7 cellular contexts compared by ENCODE assay signal in the genomic region with DNA sequence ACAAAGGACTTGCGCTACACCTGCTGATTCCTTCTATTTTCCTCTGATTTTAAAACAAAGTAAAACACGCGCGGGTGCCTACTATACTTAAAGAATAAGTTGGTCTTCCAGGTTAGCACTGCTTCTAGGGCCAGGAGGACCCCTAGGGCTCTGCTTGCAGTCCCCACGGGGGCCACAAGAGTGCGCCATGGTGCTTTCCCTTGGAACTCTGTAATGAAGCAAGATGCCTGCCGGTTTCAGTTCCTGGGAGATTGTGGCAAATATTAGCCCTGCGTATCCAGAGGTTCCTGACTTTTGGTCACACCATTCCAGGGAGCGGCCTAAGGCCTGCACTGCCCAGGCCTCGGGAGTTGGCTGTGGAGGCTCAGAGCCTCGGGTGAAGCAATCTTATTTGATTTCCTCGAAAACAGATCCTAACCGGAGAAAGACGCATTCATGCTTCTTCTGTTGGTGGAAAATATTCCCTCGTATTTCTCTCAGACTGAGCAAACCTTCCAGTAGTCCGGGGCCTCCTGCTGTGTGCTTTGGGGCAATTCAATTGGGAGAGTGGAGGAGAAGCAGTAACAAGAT. TPM values are rescaled to one million over a fixed set of nuclear protein-coding genes. Genes with fewer than 3 reads are reported as not detected.
DNase-seq lines count a peak whose midpoint lies in the region; ATAC-seq and TF ChIP-seq lines count a peak whose summit lies in the region.

No MANE protein-coding gene starts in this region.

- no peaks in the 10 kb centered on the region for H3K27me3 ChIP-seq in adipocyte (replicated peaks; ENCODE audit: control insufficient read depth, insufficient read depth, low read length)

- TF ChIP-seq CTCF in GM12865 (IDR thresholded peaks at IDR 0.05; ENCODE audit: insufficient read depth, low read depth, low read length, missing control alignments), result peak; percentile 87

- H3K4me1 ChIP-seq in adipocyte (ENCODE audit: control insufficient read depth, insufficient read depth, low read length), result peaks cover 24% of the 10 kb centered on the region

- DNase-seq in GM12865 (ENCODE audit: low read depth), result peak; percentile 59
- peak; percentile 83 for DNase-seq in NAMALWA (ENCODE audit: low spot score)
- DNase-seq in adipocyte (ENCODE audit: low read depth), result peak; percentile 90
- peak; percentile 85 for DNase-seq in left ventricle myocardium superior
- peak; percentile 47 for DNase-seq in putamen (ENCODE audit: low spot score)

- no peak overlapping the region for H3K4me3 ChIP-seq in GM12865 (ENCODE audit: low read depth, low read length)
- H3K4me3 ChIP-seq in adipocyte (ENCODE audit: low read length), result peak overlapping the region; percentile 74

- intact Hi-C loops in left ventricle myocardium superior (cut with micrococcal nuclease), result no loop called here

- H3K9me3 ChIP-seq in adipocyte (ENCODE audit: control insufficient read depth, low read length), result no peaks in the 10 kb centered on the region

- peak overlapping the region; percentile 80 for H3K9ac ChIP-seq in adipocyte (ENCODE audit: low read length)

- H3K36me3 ChIP-seq in adipocyte (ENCODE audit: control insufficient read depth, insufficient read depth, low read length, severe bottlenecking), result no peaks in the 10 kb centered on the region

- ATAC-seq in SK-N-SH treated with all-trans-retinoic acid at 6 μM for 48 hours, result peak; percentile 89
- peak; percentile 83 for ATAC-seq in left ventricle myocardium superior
- no peak for ATAC-seq in HG03175 (IDR thresholded peaks at IDR 0.05; ENCODE audit: unreplicated experiment)

TF ChIP-seq in SK-N-SH treated with all-trans-retinoic acid at 6 μM for 48 hours, 23 proteins besides CTCF, POLR2A, EP300 and RAD21:
- TF ChIP-seq, protein P1, sequence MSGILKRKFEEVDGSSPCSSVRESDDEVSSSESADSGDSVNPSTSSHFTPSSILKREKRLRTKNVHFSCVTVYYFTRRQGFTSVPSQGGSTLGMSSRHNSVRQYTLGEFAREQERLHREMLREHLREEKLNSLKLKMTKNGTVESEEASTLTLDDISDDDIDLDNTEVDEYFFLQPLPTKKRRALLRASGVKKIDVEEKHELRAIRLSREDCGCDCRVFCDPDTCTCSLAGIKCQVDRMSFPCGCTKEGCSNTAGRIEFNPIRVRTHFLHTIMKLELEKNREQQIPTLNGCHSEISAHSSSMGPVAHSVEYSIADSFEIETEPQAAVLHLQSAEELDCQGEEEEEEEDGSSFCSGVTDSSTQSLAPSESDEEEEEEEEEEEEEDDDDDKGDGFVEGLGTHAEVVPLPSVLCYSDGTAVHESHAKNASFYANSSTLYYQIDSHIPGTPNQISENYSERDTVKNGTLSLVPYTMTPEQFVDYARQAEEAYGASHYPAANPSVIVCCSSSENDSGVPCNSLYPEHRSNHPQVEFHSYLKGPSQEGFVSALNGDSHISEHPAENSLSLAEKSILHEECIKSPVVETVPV (CRISPR knock-in tag; IDR thresholded peaks at IDR 0.05), result no peak
- TF ChIP-seq TCF4 (CRISPR knock-in tag; IDR thresholded peaks at IDR 0.05; ENCODE audit: borderline replicate concordance) (no peak), ZFP3 (CRISPR knock-in tag; IDR thresholded peaks at IDR 0.05) (no peak), OSR1 (CRISPR knock-in tag; IDR thresholded peaks at IDR 0.05) (no peak), PPARA (CRISPR knock-in tag; IDR thresholded peaks at IDR 0.05; ENCODE audit: borderline replicate concordance) (no peak), ZFP30 (CRISPR knock-in tag; IDR thresholded peaks at IDR 0.05) (no peak), ZNF70 (CRISPR knock-in tag; IDR thresholded peaks at IDR 0.05) (no peak), TOX (CRISPR knock-in tag; IDR thresholded peaks at IDR 0.05; ENCODE audit: borderline replicate concordance) (no peak), ESRRG (CRISPR knock-in tag; IDR thresholded peaks at IDR 0.05) (no peak), ZC3H10 (CRISPR knock-in tag; IDR thresholded peaks at IDR 0.05) (no peak), ARNTL (CRISPR knock-in tag; IDR thresholded peaks at IDR 0.05; ENCODE audit: borderline replicate concordance, low read depth) (no peak)
- TF ChIP-seq, protein P2, sequence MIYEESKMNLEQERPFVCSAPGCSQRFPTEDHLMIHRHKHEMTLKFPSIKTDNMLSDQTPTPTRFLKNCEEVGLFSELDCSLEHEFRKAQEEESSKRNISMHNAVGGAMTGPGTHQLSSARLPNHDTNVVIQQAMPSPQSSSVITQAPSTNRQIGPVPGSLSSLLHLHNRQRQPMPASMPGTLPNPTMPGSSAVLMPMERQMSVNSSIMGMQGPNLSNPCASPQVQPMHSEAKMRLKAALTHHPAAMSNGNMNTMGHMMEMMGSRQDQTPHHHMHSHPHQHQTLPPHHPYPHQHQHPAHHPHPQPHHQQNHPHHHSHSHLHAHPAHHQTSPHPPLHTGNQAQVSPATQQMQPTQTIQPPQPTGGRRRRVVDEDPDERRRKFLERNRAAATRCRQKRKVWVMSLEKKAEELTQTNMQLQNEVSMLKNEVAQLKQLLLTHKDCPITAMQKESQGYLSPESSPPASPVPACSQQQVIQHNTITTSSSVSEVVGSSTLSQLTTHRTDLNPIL (CRISPR knock-in tag; IDR thresholded peaks at IDR 0.05; ENCODE audit: low read depth), result no peak
- TF ChIP-seq, protein P3, sequence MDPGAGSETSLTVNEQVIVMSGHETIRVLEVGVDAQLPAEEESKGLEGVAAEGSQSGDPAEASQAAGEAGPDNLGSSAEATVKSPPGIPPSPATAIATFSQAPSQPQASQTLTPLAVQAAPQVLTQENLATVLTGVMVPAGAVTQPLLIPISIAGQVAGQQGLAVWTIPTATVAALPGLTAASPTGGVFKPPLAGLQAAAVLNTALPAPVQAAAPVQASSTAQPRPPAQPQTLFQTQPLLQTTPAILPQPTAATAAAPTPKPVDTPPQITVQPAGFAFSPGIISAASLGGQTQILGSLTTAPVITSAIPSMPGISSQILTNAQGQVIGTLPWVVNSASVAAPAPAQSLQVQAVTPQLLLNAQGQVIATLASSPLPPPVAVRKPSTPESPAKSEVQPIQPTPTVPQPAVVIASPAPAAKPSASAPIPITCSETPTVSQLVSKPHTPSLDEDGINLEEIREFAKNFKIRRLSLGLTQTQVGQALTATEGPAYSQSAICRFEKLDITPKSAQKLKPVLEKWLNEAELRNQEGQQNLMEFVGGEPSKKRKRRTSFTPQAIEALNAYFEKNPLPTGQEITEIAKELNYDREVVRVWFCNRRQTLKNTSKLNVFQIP (CRISPR knock-in tag; IDR thresholded peaks at IDR 0.05; ENCODE audit: borderline replicate concordance, low read depth), result no peak
- TF ChIP-seq, protein P4, sequence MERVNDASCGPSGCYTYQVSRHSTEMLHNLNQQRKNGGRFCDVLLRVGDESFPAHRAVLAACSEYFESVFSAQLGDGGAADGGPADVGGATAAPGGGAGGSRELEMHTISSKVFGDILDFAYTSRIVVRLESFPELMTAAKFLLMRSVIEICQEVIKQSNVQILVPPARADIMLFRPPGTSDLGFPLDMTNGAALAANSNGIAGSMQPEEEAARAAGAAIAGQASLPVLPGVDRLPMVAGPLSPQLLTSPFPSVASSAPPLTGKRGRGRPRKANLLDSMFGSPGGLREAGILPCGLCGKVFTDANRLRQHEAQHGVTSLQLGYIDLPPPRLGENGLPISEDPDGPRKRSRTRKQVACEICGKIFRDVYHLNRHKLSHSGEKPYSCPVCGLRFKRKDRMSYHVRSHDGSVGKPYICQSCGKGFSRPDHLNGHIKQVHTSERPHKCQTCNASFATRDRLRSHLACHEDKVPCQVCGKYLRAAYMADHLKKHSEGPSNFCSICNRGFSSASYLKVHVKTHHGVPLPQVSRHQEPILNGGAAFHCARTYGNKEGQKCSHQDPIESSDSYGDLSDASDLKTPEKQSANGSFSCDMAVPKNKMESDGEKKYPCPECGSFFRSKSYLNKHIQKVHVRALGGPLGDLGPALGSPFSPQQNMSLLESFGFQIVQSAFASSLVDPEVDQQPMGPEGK (CRISPR knock-in tag; IDR thresholded peaks at IDR 0.05; ENCODE audit: borderline replicate concordance), result no peak

RNA-seq across cellular contexts. Expression of a gene that starts 25.3 kb away (rescaled TPM):
- not detected for total RNA-seq in left ventricle myocardium superior

RNA-seq across cellular contexts. Expression of a gene that starts 59.7 kb away (rescaled TPM):
- total RNA-seq in left ventricle myocardium superior, result not detected
